In genomic region chr11:34603129-34604001, GRCh38 we compare ENCODE assay signal across 1 cellular context.
TF ChIP-seq lines count a peak whose summit lies in the region.

No MANE protein-coding gene starts in this region.

TF ChIP-seq in K562, 482 proteins besides CTCF, POLR2A, EP300 and RAD21 (continues in another document):
- TF ChIP-seq, protein P1, sequence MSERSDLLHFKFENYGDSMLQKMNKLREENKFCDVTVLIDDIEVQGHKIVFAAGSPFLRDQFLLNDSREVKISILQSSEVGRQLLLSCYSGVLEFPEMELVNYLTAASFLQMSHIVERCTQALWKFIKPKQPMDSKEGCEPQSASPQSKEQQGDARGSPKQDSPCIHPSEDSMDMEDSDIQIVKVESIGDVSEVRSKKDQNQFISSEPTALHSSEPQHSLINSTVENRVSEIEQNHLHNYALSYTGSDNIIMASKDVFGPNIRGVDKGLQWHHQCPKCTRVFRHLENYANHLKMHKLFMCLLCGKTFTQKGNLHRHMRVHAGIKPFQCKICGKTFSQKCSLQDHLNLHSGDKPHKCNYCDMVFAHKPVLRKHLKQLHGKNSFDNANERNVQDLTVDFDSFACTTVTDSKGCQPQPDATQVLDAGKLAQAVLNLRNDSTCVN (CRISPR knock-in tag; IDR thresholded peaks at IDR 0.05): no peak
- TF ChIP-seq CBX1 (IDR thresholded peaks at IDR 0.05; ENCODE audit: low read depth): peak; percentile 83; the same call in 1 of the 2 replicates
- TF ChIP-seq DIDO1 (tag; IDR thresholded peaks at IDR 0.05; ENCODE audit: low read depth): peak; percentile 20; the same call in 1 of the 2 replicates
- 0 out of 2 replicates have a peak, but pooled peaks have one; percentile 18 for TF ChIP-seq ZNF584 (CRISPR knock-in tag; IDR thresholded peaks at IDR 0.05; ENCODE audit: low read depth)
- no peak for TF ChIP-seq KLF10 (CRISPR knock-in tag; IDR thresholded peaks at IDR 0.05)
- TF ChIP-seq RBM17 (IDR thresholded peaks at IDR 0.05; ENCODE audit: borderline replicate concordance, low read depth, low read length): no peak
- TF ChIP-seq HNRNPUL1 (IDR thresholded peaks at IDR 0.05; ENCODE audit: low read length): no peak
- no peak for TF ChIP-seq KDM5B (IDR thresholded peaks at IDR 0.05; ENCODE audit: insufficient replicate concordance, low read depth, low read length)
- no peak for TF ChIP-seq EWSR1 (IDR thresholded peaks at IDR 0.05; ENCODE audit: borderline replicate concordance, low read depth, partially characterized antibody)
- peak; percentile 53; the same call in 1 of the 2 replicates for TF ChIP-seq TEAD2 (tag; IDR thresholded peaks at IDR 0.05)
- TF ChIP-seq SAFB2 (IDR thresholded peaks at IDR 0.05; ENCODE audit: borderline replicate concordance, low read depth, low read length, severe bottlenecking): no peak
- TF ChIP-seq, protein P2, sequence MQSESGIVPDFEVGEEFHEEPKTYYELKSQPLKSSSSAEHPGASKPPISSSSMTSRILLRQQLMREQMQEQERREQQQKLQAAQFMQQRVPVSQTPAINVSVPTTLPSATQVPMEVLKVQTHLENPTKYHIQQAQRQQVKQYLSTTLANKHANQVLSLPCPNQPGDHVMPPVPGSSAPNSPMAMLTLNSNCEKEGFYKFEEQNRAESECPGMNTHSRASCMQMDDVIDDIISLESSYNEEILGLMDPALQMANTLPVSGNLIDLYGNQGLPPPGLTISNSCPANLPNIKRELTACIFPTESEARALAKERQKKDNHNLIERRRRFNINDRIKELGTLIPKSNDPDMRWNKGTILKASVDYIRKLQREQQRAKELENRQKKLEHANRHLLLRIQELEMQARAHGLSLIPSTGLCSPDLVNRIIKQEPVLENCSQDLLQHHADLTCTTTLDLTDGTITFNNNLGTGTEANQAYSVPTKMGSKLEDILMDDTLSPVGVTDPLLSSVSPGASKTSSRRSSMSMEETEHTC (IDR thresholded peaks at IDR 0.05): peak; percentile 72; the same call in 1 of the 2 replicates
- no peak for TF ChIP-seq HNRNPL (IDR thresholded peaks at IDR 0.05; ENCODE audit: low read depth, low read length)
- TF ChIP-seq ZNF121 (CRISPR knock-in tag; conservative IDR thresholded peaks at IDR 0.05): no peak
- TF ChIP-seq ZNF184 (CRISPR knock-in tag; IDR thresholded peaks at IDR 0.05): no peak
- TF ChIP-seq GATAD2A (IDR thresholded peaks at IDR 0.05): peak; percentile 93
- TF ChIP-seq MTF1 (CRISPR knock-in tag; IDR thresholded peaks at IDR 0.05; ENCODE audit: borderline replicate concordance): no peak
- TF ChIP-seq, protein P3, sequence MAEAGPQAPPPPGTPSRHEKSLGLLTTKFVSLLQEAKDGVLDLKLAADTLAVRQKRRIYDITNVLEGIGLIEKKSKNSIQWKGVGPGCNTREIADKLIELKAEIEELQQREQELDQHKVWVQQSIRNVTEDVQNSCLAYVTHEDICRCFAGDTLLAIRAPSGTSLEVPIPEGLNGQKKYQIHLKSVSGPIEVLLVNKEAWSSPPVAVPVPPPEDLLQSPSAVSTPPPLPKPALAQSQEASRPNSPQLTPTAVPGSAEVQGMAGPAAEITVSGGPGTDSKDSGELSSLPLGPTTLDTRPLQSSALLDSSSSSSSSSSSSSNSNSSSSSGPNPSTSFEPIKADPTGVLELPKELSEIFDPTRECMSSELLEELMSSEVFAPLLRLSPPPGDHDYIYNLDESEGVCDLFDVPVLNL (CRISPR knock-in tag; IDR thresholded peaks at IDR 0.05; ENCODE audit: low read depth): no peak
- TF ChIP-seq SMARCE1 (IDR thresholded peaks at IDR 0.05): peak; percentile 97
- TF ChIP-seq, protein P4, sequence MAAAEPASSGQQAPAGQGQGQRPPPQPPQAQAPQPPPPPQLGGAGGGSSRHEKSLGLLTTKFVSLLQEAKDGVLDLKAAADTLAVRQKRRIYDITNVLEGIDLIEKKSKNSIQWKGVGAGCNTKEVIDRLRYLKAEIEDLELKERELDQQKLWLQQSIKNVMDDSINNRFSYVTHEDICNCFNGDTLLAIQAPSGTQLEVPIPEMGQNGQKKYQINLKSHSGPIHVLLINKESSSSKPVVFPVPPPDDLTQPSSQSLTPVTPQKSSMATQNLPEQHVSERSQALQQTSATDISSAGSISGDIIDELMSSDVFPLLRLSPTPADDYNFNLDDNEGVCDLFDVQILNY (CRISPR knock-in tag; IDR thresholded peaks at IDR 0.05): no peak
- TF ChIP-seq CREBBP (IDR thresholded peaks at IDR 0.05; ENCODE audit: low read depth, low read length): no peak
- no peak for TF ChIP-seq THRAP3 (IDR thresholded peaks at IDR 0.05; ENCODE audit: borderline replicate concordance)
- TF ChIP-seq ZBTB8A (IDR thresholded peaks at IDR 0.05; ENCODE audit: partially characterized antibody): no peak
- peak; percentile 96 for TF ChIP-seq MAFG (tag; conservative IDR thresholded peaks at IDR 0.05)
- TF ChIP-seq RBM25 (IDR thresholded peaks at IDR 0.05; ENCODE audit: low read depth, low read length, severe bottlenecking): peak; percentile 98
- no peak for TF ChIP-seq TFAM (CRISPR knock-in tag; conservative IDR thresholded peaks at IDR 0.05)
- TF ChIP-seq FOXK1 (CRISPR knock-in tag; IDR thresholded peaks at IDR 0.05; ENCODE audit: borderline replicate concordance): peak; percentile 80; the same call in 1 of the 2 replicates
- peak; percentile 73 to 91; a peak in 3 of 4 replicates for TF ChIP-seq MNT (conservative IDR thresholded peaks at IDR 0.05)
- TF ChIP-seq KAT2B (IDR thresholded peaks at IDR 0.05; ENCODE audit: low read depth, low read length): no peak
- no peak for TF ChIP-seq ZNF778 (CRISPR knock-in tag; IDR thresholded peaks at IDR 0.05)
- TF ChIP-seq ZFP36 (IDR thresholded peaks at IDR 0.05; ENCODE audit: low read depth, low read length, partially characterized antibody): peak; percentile 58
- TF ChIP-seq NFIX (CRISPR knock-in tag; IDR thresholded peaks at IDR 0.05; ENCODE audit: low read depth): no peak
- no peak for TF ChIP-seq FOXJ3 (CRISPR knock-in tag; IDR thresholded peaks at IDR 0.05)
- TF ChIP-seq, protein P5, sequence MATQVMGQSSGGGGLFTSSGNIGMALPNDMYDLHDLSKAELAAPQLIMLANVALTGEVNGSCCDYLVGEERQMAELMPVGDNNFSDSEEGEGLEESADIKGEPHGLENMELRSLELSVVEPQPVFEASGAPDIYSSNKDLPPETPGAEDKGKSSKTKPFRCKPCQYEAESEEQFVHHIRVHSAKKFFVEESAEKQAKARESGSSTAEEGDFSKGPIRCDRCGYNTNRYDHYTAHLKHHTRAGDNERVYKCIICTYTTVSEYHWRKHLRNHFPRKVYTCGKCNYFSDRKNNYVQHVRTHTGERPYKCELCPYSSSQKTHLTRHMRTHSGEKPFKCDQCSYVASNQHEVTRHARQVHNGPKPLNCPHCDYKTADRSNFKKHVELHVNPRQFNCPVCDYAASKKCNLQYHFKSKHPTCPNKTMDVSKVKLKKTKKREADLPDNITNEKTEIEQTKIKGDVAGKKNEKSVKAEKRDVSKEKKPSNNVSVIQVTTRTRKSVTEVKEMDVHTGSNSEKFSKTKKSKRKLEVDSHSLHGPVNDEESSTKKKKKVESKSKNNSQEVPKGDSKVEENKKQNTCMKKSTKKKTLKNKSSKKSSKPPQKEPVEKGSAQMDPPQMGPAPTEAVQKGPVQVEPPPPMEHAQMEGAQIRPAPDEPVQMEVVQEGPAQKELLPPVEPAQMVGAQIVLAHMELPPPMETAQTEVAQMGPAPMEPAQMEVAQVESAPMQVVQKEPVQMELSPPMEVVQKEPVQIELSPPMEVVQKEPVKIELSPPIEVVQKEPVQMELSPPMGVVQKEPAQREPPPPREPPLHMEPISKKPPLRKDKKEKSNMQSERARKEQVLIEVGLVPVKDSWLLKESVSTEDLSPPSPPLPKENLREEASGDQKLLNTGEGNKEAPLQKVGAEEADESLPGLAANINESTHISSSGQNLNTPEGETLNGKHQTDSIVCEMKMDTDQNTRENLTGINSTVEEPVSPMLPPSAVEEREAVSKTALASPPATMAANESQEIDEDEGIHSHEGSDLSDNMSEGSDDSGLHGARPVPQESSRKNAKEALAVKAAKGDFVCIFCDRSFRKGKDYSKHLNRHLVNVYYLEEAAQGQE (CRISPR knock-in tag; IDR thresholded peaks at IDR 0.05; ENCODE audit: low read depth): no peak
- no peak for TF ChIP-seq COPS2 (conservative IDR thresholded peaks at IDR 0.05)
- peak; percentile 88 for TF ChIP-seq MEF2D (tag; conservative IDR thresholded peaks at IDR 0.05; ENCODE audit: low read depth)
- TF ChIP-seq, protein P6, sequence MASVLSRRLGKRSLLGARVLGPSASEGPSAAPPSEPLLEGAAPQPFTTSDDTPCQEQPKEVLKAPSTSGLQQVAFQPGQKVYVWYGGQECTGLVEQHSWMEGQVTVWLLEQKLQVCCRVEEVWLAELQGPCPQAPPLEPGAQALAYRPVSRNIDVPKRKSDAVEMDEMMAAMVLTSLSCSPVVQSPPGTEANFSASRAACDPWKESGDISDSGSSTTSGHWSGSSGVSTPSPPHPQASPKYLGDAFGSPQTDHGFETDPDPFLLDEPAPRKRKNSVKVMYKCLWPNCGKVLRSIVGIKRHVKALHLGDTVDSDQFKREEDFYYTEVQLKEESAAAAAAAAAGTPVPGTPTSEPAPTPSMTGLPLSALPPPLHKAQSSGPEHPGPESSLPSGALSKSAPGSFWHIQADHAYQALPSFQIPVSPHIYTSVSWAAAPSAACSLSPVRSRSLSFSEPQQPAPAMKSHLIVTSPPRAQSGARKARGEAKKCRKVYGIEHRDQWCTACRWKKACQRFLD (CRISPR knock-in tag; IDR thresholded peaks at IDR 0.05): peak; percentile 59; the same call in 1 of the 2 replicates
- no peak for TF ChIP-seq KAT7 (CRISPR knock-in tag; IDR thresholded peaks at IDR 0.05; ENCODE audit: borderline replicate concordance)
- TF ChIP-seq PHTF2 (CRISPR knock-in tag; IDR thresholded peaks at IDR 0.05): no peak
- no peak for TF ChIP-seq ZNF384 (IDR thresholded peaks at IDR 0.05; ENCODE audit: low read depth, low read length)
- TF ChIP-seq, protein P7, sequence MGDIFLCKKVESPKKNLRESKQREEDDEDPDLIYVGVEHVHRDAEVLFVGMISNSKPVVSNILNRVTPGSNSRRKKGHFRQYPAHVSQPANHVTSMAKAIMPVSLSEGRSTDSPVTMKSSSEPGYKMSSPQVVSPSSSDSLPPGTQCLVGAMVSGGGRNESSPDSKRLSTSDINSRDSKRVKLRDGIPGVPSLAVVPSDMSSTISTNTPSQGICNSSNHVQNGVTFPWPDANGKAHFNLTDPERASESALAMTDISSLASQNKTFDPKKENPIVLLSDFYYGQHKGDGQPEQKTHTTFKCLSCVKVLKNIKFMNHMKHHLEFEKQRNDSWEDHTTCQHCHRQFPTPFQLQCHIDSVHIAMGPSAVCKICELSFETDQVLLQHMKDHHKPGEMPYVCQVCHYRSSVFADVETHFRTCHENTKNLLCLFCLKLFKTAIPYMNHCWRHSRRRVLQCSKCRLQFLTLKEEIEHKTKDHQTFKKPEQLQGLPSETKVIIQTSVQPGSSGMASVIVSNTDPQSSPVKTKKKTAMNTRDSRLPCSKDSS (IDR thresholded peaks at IDR 0.05; ENCODE audit: low read depth, partially characterized antibody): no peak
- peak; percentile 71; the same call in 1 of the 2 replicates for TF ChIP-seq SMAD4 (CRISPR knock-in tag; conservative IDR thresholded peaks at IDR 0.05)
- no peak for TF ChIP-seq PYGO2 (tag; IDR thresholded peaks at IDR 0.05)
- TF ChIP-seq SREBF1 (IDR thresholded peaks at IDR 0.05; ENCODE audit: borderline replicate concordance, low read depth, low read length): no peak
- TF ChIP-seq ZNF551 (CRISPR knock-in tag; IDR thresholded peaks at IDR 0.05): no peak
- TF ChIP-seq, protein P8, sequence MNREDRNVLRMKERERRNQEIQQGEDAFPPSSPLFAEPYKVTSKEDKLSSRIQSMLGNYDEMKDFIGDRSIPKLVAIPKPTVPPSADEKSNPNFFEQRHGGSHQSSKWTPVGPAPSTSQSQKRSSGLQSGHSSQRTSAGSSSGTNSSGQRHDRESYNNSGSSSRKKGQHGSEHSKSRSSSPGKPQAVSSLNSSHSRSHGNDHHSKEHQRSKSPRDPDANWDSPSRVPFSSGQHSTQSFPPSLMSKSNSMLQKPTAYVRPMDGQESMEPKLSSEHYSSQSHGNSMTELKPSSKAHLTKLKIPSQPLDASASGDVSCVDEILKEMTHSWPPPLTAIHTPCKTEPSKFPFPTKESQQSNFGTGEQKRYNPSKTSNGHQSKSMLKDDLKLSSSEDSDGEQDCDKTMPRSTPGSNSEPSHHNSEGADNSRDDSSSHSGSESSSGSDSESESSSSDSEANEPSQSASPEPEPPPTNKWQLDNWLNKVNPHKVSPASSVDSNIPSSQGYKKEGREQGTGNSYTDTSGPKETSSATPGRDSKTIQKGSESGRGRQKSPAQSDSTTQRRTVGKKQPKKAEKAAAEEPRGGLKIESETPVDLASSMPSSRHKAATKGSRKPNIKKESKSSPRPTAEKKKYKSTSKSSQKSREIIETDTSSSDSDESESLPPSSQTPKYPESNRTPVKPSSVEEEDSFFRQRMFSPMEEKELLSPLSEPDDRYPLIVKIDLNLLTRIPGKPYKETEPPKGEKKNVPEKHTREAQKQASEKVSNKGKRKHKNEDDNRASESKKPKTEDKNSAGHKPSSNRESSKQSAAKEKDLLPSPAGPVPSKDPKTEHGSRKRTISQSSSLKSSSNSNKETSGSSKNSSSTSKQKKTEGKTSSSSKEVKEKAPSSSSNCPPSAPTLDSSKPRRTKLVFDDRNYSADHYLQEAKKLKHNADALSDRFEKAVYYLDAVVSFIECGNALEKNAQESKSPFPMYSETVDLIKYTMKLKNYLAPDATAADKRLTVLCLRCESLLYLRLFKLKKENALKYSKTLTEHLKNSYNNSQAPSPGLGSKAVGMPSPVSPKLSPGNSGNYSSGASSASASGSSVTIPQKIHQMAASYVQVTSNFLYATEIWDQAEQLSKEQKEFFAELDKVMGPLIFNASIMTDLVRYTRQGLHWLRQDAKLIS (CRISPR knock-in tag; IDR thresholded peaks at IDR 0.05): no peak
- peak; percentile 58; the same call in 1 of the 2 replicates for TF ChIP-seq POLR2H (tag; IDR thresholded peaks at IDR 0.05; ENCODE audit: low read depth)
- 0 out of 2 replicates have a peak, but pooled peaks have one; percentile 20 for TF ChIP-seq ZBTB17 (CRISPR knock-in tag; IDR thresholded peaks at IDR 0.05)
- no peak for TF ChIP-seq MCM5 (IDR thresholded peaks at IDR 0.05; ENCODE audit: low read depth)
- no peak for TF ChIP-seq ZNF212 (CRISPR knock-in tag; IDR thresholded peaks at IDR 0.05)
- TF ChIP-seq ZZZ3 (IDR thresholded peaks at IDR 0.05): no peak
